ENCODE assay signal across 11 cellular contexts in the genomic region with DNA sequence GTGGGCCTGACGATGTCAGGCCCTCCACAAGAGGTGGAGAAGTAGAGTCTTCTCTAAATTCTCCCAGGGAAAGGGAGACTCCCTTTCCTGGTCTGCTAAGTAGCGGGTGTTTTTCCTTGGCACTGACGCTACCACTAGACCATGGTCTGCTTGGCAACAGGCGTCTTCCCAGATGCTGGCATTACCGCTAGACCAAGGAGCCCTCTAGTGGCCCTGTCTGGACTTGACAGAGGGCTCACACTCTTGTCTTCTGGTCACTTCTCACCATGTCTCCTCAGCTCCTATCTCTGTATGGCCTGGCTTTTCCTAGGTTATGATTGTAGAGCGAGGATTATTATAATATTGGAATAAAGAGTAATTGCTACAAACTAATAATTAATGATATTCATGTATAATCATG. TPM values are rescaled to one million over a fixed set of nuclear protein-coding genes. Genes with fewer than 3 reads are reported as not detected.
DNase-seq lines count a peak whose midpoint lies in the region; ATAC-seq, FAIRE-seq and TF ChIP-seq lines count a peak whose summit lies in the region.
"Not testable (repeated sequence)": the region's sequence is repeated elsewhere in the genome, so short reads cannot be mapped to it uniquely, and the experiment has no call there.
"Had no signal": no experiment of that assay in that cellular context is flagged by ENCODE, and none has a peak within 500 bp of the region (broad histone marks: within the 10 kb centered on the region; RNA-seq: fewer than 3 reads in every experiment).

No MANE protein-coding gene starts in this region.

- POLR2A ChIA-PET in HCT116 (lab: Charles Lee); HepG2 (lab: Yijun Ruan, JAX): not testable (repeated sequence)

- H2AFZ ChIP-seq in HCT116 (ENCODE audit: low read depth, low read length, poor library complexity, severe bottlenecking) = peak overlapping the region; percentile 80
- H2AFZ ChIP-seq in OCI-LY1 (ENCODE audit: low read length); HepG2 (ENCODE audit: low read length): not testable (repeated sequence)

- not testable (repeated sequence) for H3K9me3 Mint-ChIP-seq in CD14-positive monocyte

- not testable (repeated sequence) for H3K9ac ChIP-seq in HCT116 (ENCODE audit: low read length); OCI-LY1 (ENCODE audit: low read length); HepG2 (ENCODE audit: insufficient read depth, low read depth, low read length)

- not testable (repeated sequence) for H3K27ac ChIP-seq in HCT116 (ENCODE audit: low read depth, low read length); OCI-LY1 (ENCODE audit: low read depth, low read length, poor library complexity, severe bottlenecking); WERI-Rb-1; HepG2 (ENCODE audit: extremely low read length, insufficient read depth, low read length)

- H3K4me1 ChIP-seq in HCT116 (ENCODE audit: control insufficient read depth in 1 of 2, insufficient read depth in 2 of 2, low read length in 2 of 2); HepG2 (ENCODE audit: insufficient read depth, low read length): not testable (repeated sequence)
- H3K4me1 ChIP-seq in OCI-LY1 (ENCODE audit: insufficient read depth, low read length, severe bottlenecking) = peaks cover 11% of the 10 kb centered on the region

- peak; percentile 9 for TF ChIP-seq CTCF in CD14-positive monocyte (IDR thresholded peaks at IDR 0.05)
- peak; percentile 32 for TF ChIP-seq CTCF in GM12864 (IDR thresholded peaks at IDR 0.05; ENCODE audit: low read depth, low read length, missing control alignments)
- TF ChIP-seq CTCF in HCT116 (IDR thresholded peaks at IDR 0.05 in 2 of 3, conservative IDR thresholded peaks at IDR 0.05 in 1 of 3; ENCODE audit: borderline replicate concordance in 1 of 3, insufficient read depth in 1 of 3, low read depth in 2 of 3, low read length in 2 of 3) = peak in 2 of 3 experiments; percentile 22 to 35; a peak in 1 of 6 replicates
- TF ChIP-seq CTCF in OCI-LY1 (IDR thresholded peaks at IDR 0.05; ENCODE audit: low read length) = peak; percentile 38; the same call in 1 of the 2 replicates
- 0 out of 2 replicates have a peak, but pooled peaks have one; percentile 0 for TF ChIP-seq CTCF in WERI-Rb-1 (IDR thresholded peaks at IDR 0.05; ENCODE audit: low read depth, low read length)
- TF ChIP-seq CTCF in choroid plexus epithelial cell (conservative IDR thresholded peaks at IDR 0.05; ENCODE audit: low read depth, low read length) = peak; percentile 6
- TF ChIP-seq CTCF in HepG2 (CRISPR knock-in tag; IDR thresholded peaks at IDR 0.05) = peak; percentile 58

- ATAC-seq in HCT116 (peak; percentile 57), HepG2 (peak; percentile 31; the same call in 1 of the 3 replicates)

- not testable (repeated sequence) for H3K4me3 Mint-ChIP-seq in CD14-positive monocyte

- not testable (repeated sequence) for H3F3A ChIP-seq in OCI-LY1 (ENCODE audit: insufficient read depth, low read length)

- not testable (repeated sequence) for H3K36me3 ChIP-seq in HCT116 (ENCODE audit: control insufficient read depth in 1 of 2, insufficient read depth in 2 of 2, low read length in 2 of 2); OCI-LY1 (ENCODE audit: insufficient read depth, low read length); WERI-Rb-1; HepG2 (replicated peaks in 1 of 2; ENCODE audit: control insufficient read depth in 1 of 2, insufficient read depth in 2 of 2, low read length in 2 of 2)

- CTCF ChIA-PET in HCT116 (lab: Charles Lee) = interaction anchor here (0.8 to 1.5 kb wide), 5 partner anchors 9 to 464 kb away, joined by 3 to 5 read pairs (median 5); no protein-coding TSS in a partner anchor
- CTCF ChIA-PET in HepG2 (lab: Yijun Ruan, JAX; ENCODE audit: low intra/inter-chr PET ratio, low total read pairs) = not testable (repeated sequence)

- TF ChIP-seq EP300 in HepG2 (IDR thresholded peaks at IDR 0.05; ENCODE audit: low read depth in 2 of 2, low read length in 2 of 2); HepG2 (CRISPR knock-in tag; IDR thresholded peaks at IDR 0.05; ENCODE audit: borderline replicate concordance): not testable (repeated sequence)

- not testable (repeated sequence) for H3K27me3 ChIP-seq in HCT116 (ENCODE audit: insufficient read depth, low read length); OCI-LY1 (ENCODE audit: insufficient read depth, low read length); WERI-Rb-1 (ENCODE audit: insufficient read depth, low read depth, severe bottlenecking)
- H3K27me3 ChIP-seq in HepG2 (ENCODE audit: control insufficient read depth in 1 of 2, insufficient read depth in 2 of 2, low read length in 2 of 2) = peaks cover 2 to 15% of the 10 kb centered on the region in 2 experiments; a peak in 3 of 5 replicates

- not testable (repeated sequence) for H3K4me1 Mint-ChIP-seq in CD14-positive monocyte

- not testable (repeated sequence) for H3K9me3 ChIP-seq in HCT116 (ENCODE audit: control insufficient read depth in 1 of 2, insufficient read depth in 1 of 2, low read depth in 1 of 2, low read length in 2 of 2); OCI-LY1 (ENCODE audit: low read length); WERI-Rb-1 (ENCODE audit: severe bottlenecking); HepG2 (ENCODE audit: low read length)

- not testable (repeated sequence) for DNase-seq in CD14-positive monocyte (ENCODE audit: low spot score); GM12864 (ENCODE audit: low read depth); HCT116 (ENCODE audit: low read depth, low spot score); choroid plexus epithelial cell (ENCODE audit: low read depth); HepG2 (ENCODE audit: low spot score)
- DNase-seq in WERI-Rb-1 = peak; percentile 40

- not testable (repeated sequence) for H3K9me2 ChIP-seq in HCT116 (ENCODE audit: insufficient read depth); OCI-LY1 (ENCODE audit: low read depth, low read length)

- not testable (repeated sequence) for H3K4me2 ChIP-seq in HCT116 (ENCODE audit: low read length); OCI-LY1 (ENCODE audit: low read length); HepG2 (ENCODE audit: low read depth, low read length)

- H3K27ac Mint-ChIP-seq in CD14-positive monocyte = not testable (repeated sequence)

- H3K4me3 ChIP-seq in GM12864 (ENCODE audit: low read depth, low read length); HCT116 (replicated peaks in 1 of 2; ENCODE audit: low read depth in 1 of 2, low read length in 2 of 2); OCI-LY1 (ENCODE audit: low read depth, low read length, poor library complexity, severe bottlenecking); WERI-Rb-1 (ENCODE audit: low read depth, low read length); choroid plexus epithelial cell (ENCODE audit: low read depth, low read length); HepG2 (replicated peaks in 1 of 3; ENCODE audit: insufficient read depth in 1 of 3, low read depth in 2 of 3, low read length in 3 of 3): not testable (repeated sequence)

- H3K27me3 Mint-ChIP-seq in CD14-positive monocyte (ENCODE audit: low read depth in 3 of 3) = not testable (repeated sequence)

- RAD21 ChIA-PET in HCT116 (lab: Charles Lee; ENCODE audit: low non-redundant PET in 1 of 2, low total read pairs in 2 of 2, uncharacterized antibody in 2 of 2, unreplicated experiment in 2 of 2) = not testable (repeated sequence)

- H3K36me3 Mint-ChIP-seq in CD14-positive monocyte = not testable (repeated sequence)

- H4K20me1 ChIP-seq in HCT116 (ENCODE audit: insufficient read depth); OCI-LY1 (ENCODE audit: insufficient read depth, low read length); HepG2 (ENCODE audit: insufficient read depth, low read length): not testable (repeated sequence)

- not testable (repeated sequence) for TF ChIP-seq POLR2A in HCT116 (IDR thresholded peaks at IDR 0.05; ENCODE audit: borderline replicate concordance, extremely low read depth, insufficient read depth, insufficient read length); HepG2 (IDR thresholded peaks at IDR 0.05; ENCODE audit: insufficient read depth in 1 of 2, low read depth in 2 of 2, low read length in 2 of 2)

- not testable (repeated sequence) for H3K79me2 ChIP-seq in HCT116 (ENCODE audit: insufficient read depth, low read length); OCI-LY1 (ENCODE audit: insufficient read depth, low read length); HepG2 (ENCODE audit: insufficient read depth, low read length)

- BruUV-seq in HCT116 (replicated peaks; lab: Mats Ljungman, UMichigan); HepG2 (replicated peaks; lab: Mats Ljungman, UMichigan): not testable (repeated sequence)

- TF ChIP-seq RAD21 in HCT116 (IDR thresholded peaks at IDR 0.05; ENCODE audit: low read depth) = peak; percentile 32; the same call in 1 of the 2 replicates
- TF ChIP-seq RAD21 in HepG2 (CRISPR knock-in tag; IDR thresholded peaks at IDR 0.05) = not testable (repeated sequence)

- in situ Hi-C loops in HepG2 (cut with HindIII; ENCODE audit: extremely low pct_ligation_motif_present, low pct_unique_long_range_greater_than_20kb) = not testable (repeated sequence)

- intact Hi-C loops in CD14-positive monocyte (cut with micrococcal nuclease) = not testable (repeated sequence)
- intact Hi-C loops in HCT116 (cut with micrococcal nuclease) (loop anchor here (10.0 kb wide), 1 partner anchor 363 kb away; a partner anchor contains a TSS), HepG2 (cut with micrococcal nuclease; ENCODE audit: unreplicated experiment) (loop anchor here (2.0 kb wide), 1 partner anchor 463 kb away; no protein-coding TSS in a partner anchor)

- FAIRE-seq in HepG2 (lab: Jason Lieb, UNC) = peak; percentile 56

- WGBS in HepG2 (ENCODE audit: low lambda C conversion rate) = 2% methylated on average over 6 of the region's 6 CpGs

RNA-seq across cellular contexts. Expression of a gene that starts 51.1 kb away (rescaled TPM):
- polyA plus RNA-seq in CD14-positive monocyte (not detected), HepG2 (2011; rRNA removed) (0.03 and 0.04 TPM in 2 replicates)
- total RNA-seq in HCT116 (2021; ENCODE audit: unreplicated experiment) (1.1 TPM), HepG2 (2016; rRNA removed; fragmentation: Illumina TruSeq; extraction: Trizol) (0.11 and 0.42 TPM in 2 replicates)
- 0.25 and 0.29 TPM in 2 replicates for polyA plus RNA-seq in HCT116 (2012)
- total RNA-seq in HepG2 (2016; cell fraction: cytosol; rRNA removed; fragmentation: Illumina TruSeq; extraction: Trizol; ENCODE audit: low read depth) = not detected in 2 replicates
- total RNA-seq in HepG2 (2016; cell fraction: insoluble cytoplasmic fraction; rRNA removed; fragmentation: Illumina TruSeq; extraction: Trizol) = 0.13 and 0.24 TPM in 2 replicates
- total RNA-seq in HepG2 (2016; cell fraction: membrane; rRNA removed; fragmentation: Illumina TruSeq; extraction: Trizol) = 0.06 TPM in 1 of 2 replicates, not detected in the other
- 0.09 and 0.25 TPM in 2 replicates for total RNA-seq in HepG2 (2016; cell fraction: nucleus; rRNA removed; fragmentation: Illumina TruSeq; extraction: Trizol)
- 0.01 and 0.03 TPM in 2 replicates for polyA plus RNA-seq in HepG2 (2011; cell fraction: cytosol; rRNA removed)
- polyA plus RNA-seq in HepG2 (2011; cell fraction: nucleus; rRNA removed) = 0.03 and 0.06 TPM in 2 replicates
- 0.03 TPM in 1 of 2 replicates, not detected in the other for polyA plus RNA-seq in HepG2 (2012)
- polyA plus RNA-seq in HepG2 (2016; cell fraction: cytosol; fragmentation: Illumina TruSeq; extraction: Trizol; ENCODE audit: low read depth) = 0.25 TPM in 1 of 2 replicates, not detected in the other
- 0.23 and 0.33 TPM in 2 replicates for polyA plus RNA-seq in HepG2 (2016; cell fraction: insoluble cytoplasmic fraction; fragmentation: Illumina TruSeq; extraction: Trizol; ENCODE audit: low read depth)
- 0.05 and 0.12 TPM in 2 replicates for polyA plus RNA-seq in HepG2 (2016; cell fraction: membrane; fragmentation: Illumina TruSeq; extraction: Trizol; ENCODE audit: low read depth)
- polyA plus RNA-seq in HepG2 (2016; cell fraction: nucleus; fragmentation: Illumina TruSeq; extraction: Trizol; ENCODE audit: insufficient read depth, low read depth) = 0.25 and 0.49 TPM in 2 replicates
- 0.07 and 0.10 TPM in 2 replicates for polyA minus RNA-seq in HepG2 (2011; rRNA and poly(A)+ RNA removed; ENCODE audit: low replicate concordance)
- polyA minus RNA-seq in HepG2 (2011; cell fraction: cytosol; rRNA and poly(A)+ RNA removed) = not detected in 2 replicates
- 0.26 TPM in 1 of 2 replicates, not detected in the other for polyA minus RNA-seq in HepG2 (2011; cell fraction: nucleus; rRNA and poly(A)+ RNA removed)
- total RNA-seq: CD8-positive, alpha-beta memory T cell; G401; M059J; Right ventricle myocardium superior had no signal
- polyA plus RNA-seq: CD8-positive, alpha-beta memory T cell had no signal

Comparison
In these comparisons a context has a peak if more than half of its experiments do, and no peak if none do; other contexts are left out.
1. CTCF ChIP-seq: peak in every context shown above with its lines; median percentile 58 in HepG2; 38 in OCI-LY1; 32 in GM12864; 28 in HCT116; 9 in CD14-positive monocyte; 6 in choroid plexus epithelial cell; 0 in WERI-Rb-1.